Comparison of ENCODE assay signal across 23 cellular contexts in the genomic region with DNA sequence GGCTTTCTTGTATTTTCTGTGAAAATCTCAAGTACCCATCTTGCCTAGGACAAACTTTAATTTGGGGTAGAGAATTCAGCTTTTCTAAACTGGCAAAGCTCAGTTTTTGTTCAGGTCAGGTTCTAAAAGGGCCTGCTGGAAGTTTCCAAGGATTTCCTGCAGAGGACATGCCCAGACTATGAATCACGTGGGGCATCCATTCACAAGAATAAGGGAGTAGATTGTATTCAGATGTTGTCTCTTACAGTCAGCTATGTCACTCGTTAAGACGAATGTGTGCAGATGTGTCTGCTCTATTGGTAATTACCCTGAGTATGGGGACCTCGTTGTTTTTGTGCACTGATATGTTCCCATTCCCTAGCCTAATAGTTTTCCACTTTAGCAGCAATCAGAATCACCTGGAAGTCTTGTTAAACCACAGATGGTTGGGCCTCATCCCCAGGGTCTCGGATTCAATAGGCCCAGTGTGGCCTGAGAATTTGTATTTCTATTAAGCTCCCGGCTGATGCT.
DNase-seq lines count a peak whose midpoint lies in the region; ATAC-seq and TF ChIP-seq lines count a peak whose summit lies in the region.
"Had no signal": no experiment of that assay in that cellular context is flagged by ENCODE, and none has a peak within 500 bp of the region (broad histone marks: within the 10 kb centered on the region; RNA-seq: fewer than 3 reads in every experiment).

No MANE protein-coding gene starts in this region.

- no peaks in the 10 kb centered on the region for H3K27me3 Mint-ChIP-seq in activated CD4-positive, alpha-beta memory T cell treated with anti-CD3 and anti-CD28 coated beads for 36 hours

- POLR2A ChIA-PET in activated CD4-positive, alpha-beta memory T cell treated with anti-CD3 and anti-CD28 coated beads for 36 hours (lab: Charles Lee), result no interaction called here

- H3K36me3 Mint-ChIP-seq in activated CD4-positive, alpha-beta memory T cell treated with anti-CD3 and anti-CD28 coated beads for 36 hours, result no peaks in the 10 kb centered on the region
- H3K36me3 Mint-ChIP-seq: activated naive CD4-positive, alpha-beta T cell treated with anti-CD3 and anti-CD28 coated beads, Interleukin-2, amount 50 U/mL, for 72 hours; memory B cell; naive B cell had no signal

- ATAC-seq in omental fat pad (ENCODE audit: low FRiP score) (no peak), GM21515 (IDR thresholded peaks at IDR 0.05; ENCODE audit: unreplicated experiment) (no peak)
- ATAC-seq: activated naive CD4-positive, alpha-beta T cell treated with anti-CD3 and anti-CD28 coated beads, Interleukin-2, amount 50 U/mL, for 72 hours had no signal

- no peaks in the 10 kb centered on the region for H3K4me1 Mint-ChIP-seq in activated CD4-positive, alpha-beta memory T cell treated with anti-CD3 and anti-CD28 coated beads for 36 hours (ENCODE audit: low read depth)
- H3K4me1 Mint-ChIP-seq: memory B cell, naive B cell had no signal

- peak; percentile 13 for DNase-seq in NCI-H2171 treated with DMSO at 0.1 percent for 48 hours (lab: John Stamatoyannopoulos, UW)
- no peak for DNase-seq in NCI-H2171 (lab: John Stamatoyannopoulos, UW)
- DNase-seq in astrocyte of the hippocampus (ENCODE audit: low read depth, low spot score), result peak; percentile 62
- DNase-seq in iris pigment epithelial cell (ENCODE audit: low read depth), result peak; percentile 1
- DNase-seq in AG08396 (ENCODE audit: low spot score), result no peak
- no peak for DNase-seq in omental fat pad (ENCODE audit: low spot score)
- DNase-seq in activated CD4-positive, alpha-beta memory T cell treated with anti-CD3 and anti-CD28 coated beads for 36 hours, result no peak
- DNase-seq: activated CD4-positive, alpha-beta T cell treated with anti-CD3 and anti-CD28 coated beads for 4 hours; aorta; Calu3; erythroblast; naive B cell; NCI-H1694; NCI-H226; nucleus accumbens; OCI-M1; SHP77 treated with DMSO at 0.1 percent for 48 hours; stimulated activated CD4-positive, alpha-beta T cell treated with anti-CD3 and anti-CD28 coated beads, Interleukin-4, amount 100 ng/mL, for 1 hour; stimulated activated naive CD4-positive, alpha-beta T cell had no signal

- CTCF ChIA-PET in activated CD4-positive, alpha-beta memory T cell treated with anti-CD3 and anti-CD28 coated beads for 36 hours (lab: Charles Lee), result interaction anchor here (1.5 kb wide), 1 partner anchor 11 kb away, joined by 5 read pairs; no protein-coding TSS in a partner anchor

- H3K27ac Mint-ChIP-seq in activated CD4-positive, alpha-beta memory T cell treated with anti-CD3 and anti-CD28 coated beads for 36 hours, result no peak overlapping the region
- H3K27ac Mint-ChIP-seq: activated naive CD4-positive, alpha-beta T cell treated with anti-CD3 and anti-CD28 coated beads, Interleukin-2, amount 50 U/mL, for 72 hours; activated T-helper 1 cell treated with anti-CD3 and anti-CD28 coated beads, Interleukin-12 subunit alpha, Interleukin-12 subunit beta, Interleukin-2, Interleukin-4 antibody, amounts not matched to agents 30 ng/mL and 10 ng/mL and 1 ng/mL, durations not matched to agents 14 hours and 24 hours and 36 hours; memory B cell; naive B cell had no signal

- no peak overlapping the region for H3K4me3 Mint-ChIP-seq in activated CD4-positive, alpha-beta memory T cell treated with anti-CD3 and anti-CD28 coated beads for 36 hours
- H3K4me3 Mint-ChIP-seq: activated T-helper 1 cell treated with anti-CD3 and anti-CD28 coated beads, Interleukin-12 subunit alpha, Interleukin-12 subunit beta, Interleukin-2, Interleukin-4 antibody, amounts not matched to agents 30 ng/mL and 10 ng/mL and 1 ng/mL, durations not matched to agents 14 hours and 24 hours and 36 hours; memory B cell; naive B cell had no signal

- TF ChIP-seq CTCF in omental fat pad (IDR thresholded peaks at IDR 0.05), result no peak

- intact Hi-C loops in activated CD4-positive, alpha-beta memory T cell treated with anti-CD3 and anti-CD28 coated beads for 36 hours (cut with micrococcal nuclease), result no loop called here

- no peaks in the 10 kb centered on the region for H3K9me3 Mint-ChIP-seq in activated CD4-positive, alpha-beta memory T cell treated with anti-CD3 and anti-CD28 coated beads for 36 hours
- H3K9me3 Mint-ChIP-seq: activated T-helper 1 cell treated with anti-CD3 and anti-CD28 coated beads, Interleukin-12 subunit alpha, Interleukin-12 subunit beta, Interleukin-2, Interleukin-4 antibody, amounts not matched to agents 30 ng/mL and 10 ng/mL and 1 ng/mL, durations not matched to agents 14 hours and 24 hours and 36 hours; memory B cell had no signal

Comparison
In these comparisons a context has a peak if more than half of its experiments do, and no peak if none do; other contexts are left out.
1. DNase-seq: peak in NCI-H2171 treated with DMSO at 0.1 percent for 48 hours (single experiment), astrocyte of the hippocampus (single experiment) and iris pigment epithelial cell (single experiment); none in NCI-H2171 (single experiment), AG08396 (single experiment), omental fat pad (single experiment) and activated CD4-positive, alpha-beta memory T cell treated with anti-CD3 and anti-CD28 coated beads for 36 hours (single experiment).